In the genomic region with DNA sequence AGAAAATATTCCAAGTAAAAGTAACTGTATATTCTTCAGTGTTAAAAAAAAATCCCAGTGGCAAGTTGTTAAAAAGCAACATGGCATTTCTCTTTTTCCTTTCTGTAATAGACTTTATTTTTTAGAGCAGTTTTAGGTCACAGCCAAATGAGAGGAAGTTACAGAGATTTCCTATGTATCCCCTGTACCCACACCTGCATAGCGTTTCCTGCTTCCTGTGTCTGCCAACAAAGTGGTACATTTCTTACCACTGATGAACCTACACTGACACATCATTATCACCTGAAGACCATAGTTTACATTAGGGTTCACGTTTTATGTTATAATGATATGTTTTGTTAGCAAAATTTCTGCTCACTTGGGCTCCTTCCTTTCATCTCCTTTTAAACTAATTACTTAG, we compare ENCODE assay signal across 25 cellular contexts.
"Had no signal": no experiment of that assay in that cellular context is flagged by ENCODE, and none has a peak within 500 bp of the region (broad histone marks: within the 10 kb centered on the region; RNA-seq: fewer than 3 reads in every experiment).

No MANE protein-coding gene starts in this region.

- H3K9me3 Mint-ChIP-seq: mesothelial cell of epicardium; nephron progenitor cell; stimulated activated memory B cell treated with anti-CD40 and anti-IgM and Interleukin-4, amounts not matched to agents 10 μg/mL and 1 μg/mL and 100 μg/mL, for 72 hours had no signal

- H3K27me3 ChIP-seq: esophagus muscularis mucosa, foreskin keratinocyte, gastroesophageal sphincter, hepatocyte, right atrium auricular region, transverse colon, vagina had no signal

- H3K4me3 ChIP-seq: esophagus muscularis mucosa, gastroesophageal sphincter, heart left ventricle, hepatocyte, lung, mucosa of descending colon, prostate gland, right atrium auricular region, smooth muscle cell, transverse colon, vagina had no signal

- H3K36me3 Mint-ChIP-seq: memory B cell; mesothelial cell of epicardium; naive B cell; stimulated activated memory B cell treated with anti-CD40 and anti-IgM and Interleukin-4, amounts not matched to agents 10 μg/mL and 1 μg/mL and 100 μg/mL, for 72 hours had no signal

- H3K27ac ChIP-seq: esophagus muscularis mucosa, foreskin keratinocyte, gastroesophageal sphincter, heart left ventricle, hepatocyte, prostate gland, right atrium auricular region, transverse colon, vagina had no signal

- H3K27me3 Mint-ChIP-seq: stimulated activated memory B cell treated with anti-CD40 and anti-IgM and Interleukin-4, amounts not matched to agents 10 μg/mL and 1 μg/mL and 100 μg/mL, for 72 hours had no signal

- H3K9me3 ChIP-seq: esophagus muscularis mucosa, gastroesophageal sphincter, heart left ventricle, mucosa of descending colon, prostate gland, right atrium auricular region, transverse colon, vagina had no signal

- H3K4me1 ChIP-seq: gastroesophageal sphincter, heart left ventricle, prostate gland, right atrium auricular region, transverse colon, vagina had no signal

- H3K4me2 ChIP-seq: hepatocyte, smooth muscle cell had no signal

- H3K4me3 Mint-ChIP-seq: memory B cell; mesothelial cell of epicardium; naive B cell; nephron progenitor cell; stimulated activated memory B cell treated with anti-CD40 and anti-IgM and Interleukin-4, amounts not matched to agents 10 μg/mL and 1 μg/mL and 100 μg/mL, for 72 hours had no signal

- DNase-seq: cortex of kidney; foreskin keratinocyte; heart left ventricle; kidney; mucosa of descending colon; naive B cell; nephron progenitor cell; nucleus accumbens; stimulated activated CD4-positive, alpha-beta T cell treated with anti-CD3 and anti-CD28 coated beads, Interleukin-2, amount 100 ng/mL, for 24 hours; stimulated activated CD4-positive, alpha-beta T cell treated with anti-CD3 and anti-CD28 coated beads, Interleukin-4, amount 100 ng/mL, for 24 hours; stimulated activated naive CD8-positive, alpha-beta T cell treated with anti-CD3 and anti-CD28 coated beads, Interleukin-15, Interleukin-2, amounts not matched to agents 100 U/mL and 50 U/mL, for 24 hours; transverse colon had no signal

- H3K79me2 ChIP-seq: hepatocyte had no signal

- ATAC-seq: foreskin keratinocyte; gastroesophageal sphincter; heart left ventricle; left lobe of liver; mucosa of descending colon; sciatic nerve; stimulated activated memory B cell treated with anti-CD40 and anti-IgM and Interleukin-4, amounts not matched to agents 10 μg/mL and 1 μg/mL and 100 μg/mL, for 72 hours; stimulated activated naive CD8-positive, alpha-beta T cell treated with anti-CD3 and anti-CD28 coated beads, Interleukin-15, Interleukin-2, amounts not matched to agents 100 U/mL and 50 U/mL, for 24 hours had no signal

- H3K27ac Mint-ChIP-seq: memory B cell; mesothelial cell of epicardium; nephron progenitor cell; stimulated activated memory B cell treated with anti-CD40 and anti-IgM and Interleukin-4, amounts not matched to agents 10 μg/mL and 1 μg/mL and 100 μg/mL, for 72 hours had no signal

- H3K4me1 Mint-ChIP-seq: memory B cell, nephron progenitor cell had no signal

- H3K36me3 ChIP-seq: esophagus muscularis mucosa, gastroesophageal sphincter, heart left ventricle, prostate gland, right atrium auricular region, transverse colon, vagina had no signal

- H2AFZ ChIP-seq: hepatocyte had no signal
